Comparison of ENCODE assay signal across 1 cellular context in genomic region chr10:30435068-30435422, GRCh38.
TF ChIP-seq lines count a peak whose summit lies in the region.

No MANE protein-coding gene starts in this region.

TF ChIP-seq in IMR-90, 13 proteins besides CTCF, POLR2A, EP300 and RAD21 (continued from another document):
- no peak for TF ChIP-seq USF2 (IDR thresholded peaks at IDR 0.05; ENCODE audit: low read depth, low read length)
- no peak for TF ChIP-seq RCOR1 (IDR thresholded peaks at IDR 0.05; ENCODE audit: insufficient replicate concordance, low read length)
- TF ChIP-seq CEBPB (IDR thresholded peaks at IDR 0.05; ENCODE audit: low read depth, low read length): no peak
- no peak for TF ChIP-seq RFX5 (IDR thresholded peaks at IDR 0.05; ENCODE audit: low read depth, low read length)
- TF ChIP-seq ELK1 (IDR thresholded peaks at IDR 0.05; ENCODE audit: borderline replicate concordance, low read depth, low read length): no peak
TF ChIP-seq in IMR-90: peak in this region for 0.
